Comparison of ENCODE assay signal across 9 cellular contexts in the genomic region with DNA sequence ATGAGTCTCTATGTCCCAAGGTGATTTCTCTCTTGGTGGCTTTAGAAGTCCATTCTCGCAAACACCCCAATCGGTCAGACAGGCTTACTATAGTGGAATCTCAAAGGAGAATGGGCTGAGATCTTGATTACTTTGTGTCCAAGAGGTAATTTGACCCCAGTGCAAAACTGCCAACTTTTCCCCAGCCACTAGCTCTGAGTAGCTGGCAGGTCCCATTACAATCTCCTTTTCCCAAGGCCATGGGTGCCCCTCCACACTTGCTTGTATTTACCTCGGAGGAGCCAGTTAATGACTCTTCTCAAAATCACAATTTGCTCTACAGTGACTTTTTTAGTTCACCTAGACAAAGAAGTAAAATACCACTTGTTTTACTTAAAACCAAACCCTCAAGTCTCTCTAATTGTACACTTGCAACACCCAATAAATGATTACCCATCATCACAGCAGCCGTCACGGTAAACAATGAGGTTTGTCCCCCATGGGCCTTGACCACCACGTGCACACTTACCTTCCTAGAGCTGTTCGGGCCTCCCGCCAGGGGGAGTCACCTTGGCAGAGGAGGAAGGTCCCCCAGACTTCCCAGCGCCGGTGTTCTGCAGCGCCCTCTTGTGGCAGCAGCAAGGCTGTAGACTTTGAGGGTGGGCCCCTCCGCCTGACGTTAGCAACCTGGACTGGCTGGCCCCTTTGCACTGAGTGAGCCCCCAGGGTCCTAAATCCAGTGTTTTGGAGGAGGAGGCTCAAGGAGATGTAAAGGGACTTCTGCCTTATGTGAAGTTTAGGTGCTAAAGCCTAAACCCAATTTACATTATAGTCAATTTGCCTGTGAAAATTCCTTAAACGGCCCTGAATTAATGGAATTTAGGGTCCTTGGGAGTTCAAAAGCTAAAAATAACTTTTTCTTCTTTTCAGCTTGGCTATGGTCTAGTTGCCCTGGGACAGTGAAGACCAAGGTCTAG. TPM values are rescaled to one million over a fixed set of nuclear protein-coding genes. Genes with fewer than 3 reads are reported as not detected.
DNase-seq lines count a peak whose midpoint lies in the region; ATAC-seq, FAIRE-seq and TF ChIP-seq lines count a peak whose summit lies in the region.
"Had no signal": no experiment of that assay in that cellular context is flagged by ENCODE, and none has a peak within 500 bp of the region (broad histone marks: within the 10 kb centered on the region; RNA-seq: fewer than 3 reads in every experiment).

No MANE protein-coding gene starts in this region.

- H3K27me3 Mint-ChIP-seq in T-helper 2 cell treated with Interferon-gamma antibody and Interleukin-4, amounts not matched to agents 5 μg/mL and 100 μg/mL, for 36 hours (ENCODE audit: low read depth) = peaks cover 15% of the 10 kb centered on the region

- no peaks in the 10 kb centered on the region for H3K36me3 ChIP-seq in ascending aorta

- no peaks in the 10 kb centered on the region for H3K4me1 ChIP-seq in ascending aorta

- peak in 2 of 3 experiments; percentile 29 to 40 for TF ChIP-seq CTCF in ascending aorta (IDR thresholded peaks at IDR 0.05)

- no peak overlapping the region for H3K4me3 Mint-ChIP-seq in T-helper 2 cell treated with Interferon-gamma antibody and Interleukin-4, amounts not matched to agents 5 μg/mL and 100 μg/mL, for 36 hours

- peak; percentile 84 for DNase-seq in DMS 273 (lab: John Stamatoyannopoulos, UW; ENCODE audit: unreplicated experiment)
- no peak for DNase-seq in DMS 273 treated with DMSO at 0.1 percent for 48 hours (lab: John Stamatoyannopoulos, UW)
- peak; percentile 81 for DNase-seq in KBM-7
- peak; percentile 67 for DNase-seq in T-helper 2 cell treated with Interferon-gamma antibody and Interleukin-4, amounts not matched to agents 5 μg/mL and 100 μg/mL, for 36 hours (ENCODE audit: low spot score)
- no peak for DNase-seq in ascending aorta (ENCODE audit: low spot score in 2 of 2)
- peak; percentile 45 to 68 for DNase-seq in left colon
- peak; percentile 39 to 46 for DNase-seq in stimulated activated CD8-positive, alpha-beta memory T cell treated with anti-CD3 and anti-CD28 coated beads, Interleukin-2, amount 100 ng/mL, for 1 hour (ENCODE audit: low read depth in 2 of 2)
- DNase-seq in frontal cortex (ENCODE audit: low spot score in 2 of 2) = no peak

- peak; percentile 79 for ATAC-seq in left colon

- no peaks in the 10 kb centered on the region for H3K9me3 Mint-ChIP-seq in T-helper 2 cell treated with Interferon-gamma antibody and Interleukin-4, amounts not matched to agents 5 μg/mL and 100 μg/mL, for 36 hours

- H3K4me3 ChIP-seq in ascending aorta = no peak overlapping the region

- no peak overlapping the region for H3K27ac Mint-ChIP-seq in T-helper 2 cell treated with Interferon-gamma antibody and Interleukin-4, amounts not matched to agents 5 μg/mL and 100 μg/mL, for 36 hours

- peaks cover 2% of the 10 kb centered on the region for H3K4me1 Mint-ChIP-seq in T-helper 2 cell treated with Interferon-gamma antibody and Interleukin-4, amounts not matched to agents 5 μg/mL and 100 μg/mL, for 36 hours (ENCODE audit: low read depth)

- in situ Hi-C loops in KBM-7 (cut with MboI; ENCODE audit: low pct_unique_long_range_greater_than_20kb, low sequenced_read_pairs) = no loop called here

- no peak overlapping the region for H3K27ac ChIP-seq in ascending aorta

- H3K36me3 Mint-ChIP-seq in T-helper 2 cell treated with Interferon-gamma antibody and Interleukin-4, amounts not matched to agents 5 μg/mL and 100 μg/mL, for 36 hours (ENCODE audit: low read depth) = no peaks in the 10 kb centered on the region

- H3K9me3 ChIP-seq in ascending aorta = no peaks in the 10 kb centered on the region

- intact Hi-C loops in ascending aorta (cut with DNase I) (no loop called here), left colon (cut with DNase I, micrococcal nuclease) (no loop called here)

- no peaks in the 10 kb centered on the region for H3K27me3 ChIP-seq in ascending aorta

- FAIRE-seq in frontal cortex (lab: Jason Lieb, UNC) = no peak
- FAIRE-seq: A204.1 had no signal

RNA-seq across cellular contexts. Expression of a gene that starts 18.7 kb away (rescaled TPM):
- total RNA-seq in ascending aorta (15.8 TPM), left colon (10 to 100 TPM; 27.1 to 28.2 TPM), frontal cortex (10.2 TPM)

RNA-seq across cellular contexts. Expression of a gene that starts 41.3 kb away (rescaled TPM):
- total RNA-seq in ascending aorta (11.0 TPM), left colon (1 to 10 TPM; 5.6 to 9.1 TPM), frontal cortex (6.5 TPM)

Comparison
In these comparisons a context has a peak if more than half of its experiments do, and no peak if none do; other contexts are left out.
1. DNase-seq: peak in DMS 273 (single experiment), KBM-7 (single experiment), T-helper 2 cell treated with Interferon-gamma antibody and Interleukin-4, amounts not matched to agents 5 μg/mL and 100 μg/mL, for 36 hours (single experiment), left colon (2 of 2) and stimulated activated CD8-positive, alpha-beta memory T cell treated with anti-CD3 and anti-CD28 coated beads, Interleukin-2, amount 100 ng/mL, for 1 hour (2 of 2); none in DMS 273 treated with DMSO at 0.1 percent for 48 hours (single experiment), ascending aorta (0 of 2) and frontal cortex (0 of 2).